Comparison of ENCODE assay signal across 23 cellular contexts in the genomic region with DNA sequence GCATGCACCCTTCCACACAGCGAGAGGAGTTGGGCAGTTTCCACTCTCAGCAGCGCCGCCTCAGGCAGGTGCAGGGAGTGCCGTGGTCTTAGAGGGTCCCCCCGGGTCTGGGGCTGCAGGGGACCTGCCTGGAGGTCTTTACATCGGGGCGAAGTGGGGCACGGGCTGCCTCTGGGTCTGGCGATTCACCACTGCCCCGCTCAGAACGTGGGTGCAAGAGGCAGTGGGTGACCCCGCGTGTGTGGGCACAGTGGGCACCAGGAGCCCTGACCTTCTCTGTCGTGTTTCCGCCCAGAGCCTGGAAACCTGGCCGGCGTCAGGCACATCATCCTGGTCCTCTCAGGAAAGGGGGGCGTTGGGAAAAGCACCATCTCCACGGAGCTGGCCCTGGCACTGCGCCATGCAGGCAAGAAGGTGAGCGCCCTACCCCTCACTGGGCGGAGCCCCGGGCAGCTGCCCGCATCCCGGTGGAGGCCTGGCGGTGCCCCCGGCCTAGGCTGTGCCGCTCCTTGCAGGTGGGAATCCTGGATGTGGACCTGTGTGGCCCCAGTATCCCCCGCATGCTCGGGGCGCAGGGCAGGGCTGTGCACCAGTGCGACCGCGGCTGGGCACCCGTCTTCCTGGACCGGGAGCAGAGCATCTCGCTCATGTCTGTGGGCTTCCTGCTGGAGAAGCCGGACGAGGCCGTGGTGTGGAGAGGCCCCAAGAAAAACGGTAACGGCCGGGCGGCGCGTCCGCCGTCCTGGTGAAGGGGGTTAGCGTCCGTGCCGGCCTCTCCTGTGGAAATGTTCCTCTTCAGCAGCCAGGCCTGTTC. TPM values are rescaled to one million over a fixed set of nuclear protein-coding genes. Genes with fewer than 3 reads are reported as not detected.
DNase-seq lines count a peak whose midpoint lies in the region; ATAC-seq and TF ChIP-seq lines count a peak whose summit lies in the region.
"Had no signal": no experiment of that assay in that cellular context is flagged by ENCODE, and none has a peak within 500 bp of the region (broad histone marks: within the 10 kb centered on the region; RNA-seq: fewer than 3 reads in every experiment).

No MANE protein-coding gene starts in this region.

- H3K27me3 ChIP-seq in adrenal gland (no peaks in the 10 kb centered on the region), right cardiac atrium (ENCODE audit: control insufficient read depth, insufficient read depth) (no peaks in the 10 kb centered on the region), upper lobe of right lung (no peaks in the 10 kb centered on the region)
- H3K27me3 ChIP-seq: tibial artery had no signal

- H3K27ac Mint-ChIP-seq in activated naive CD8-positive, alpha-beta T cell treated with anti-CD3 and anti-CD28 coated beads for 36 hours = no peak overlapping the region
- no peak overlapping the region for H3K27ac Mint-ChIP-seq in activated naive CD8-positive, alpha-beta T cell treated with anti-CD3 and anti-CD28 coated beads, Interleukin-2, amount 50 U/mL, for 24 hours
- H3K27ac Mint-ChIP-seq: activated CD8-positive, alpha-beta T cell treated with anti-CD3 and anti-CD28 coated beads, Interleukin-2, amount 10 ng/mL, durations not matched to agents 7 days and 5 days; activated T-helper 1 cell treated with anti-CD3 and anti-CD28 coated beads, Interleukin-12 subunit alpha, Interleukin-12 subunit beta, Interleukin-2, Interleukin-4 antibody, amounts not matched to agents 30 ng/mL and 10 ng/mL and 1 ng/mL, durations not matched to agents 14 hours and 24 hours and 36 hours; immature natural killer cell; T-cell had no signal

- no peak for ATAC-seq in activated naive CD8-positive, alpha-beta T cell treated with anti-CD3 and anti-CD28 coated beads, Interleukin-2, amount 50 U/mL, for 24 hours
- ATAC-seq in right cardiac atrium (no peak), upper lobe of right lung (no peak), HG03565 (IDR thresholded peaks at IDR 0.05; ENCODE audit: unreplicated experiment) (no peak)
- ATAC-seq: activated CD8-positive, alpha-beta T cell treated with anti-CD3 and anti-CD28 coated beads, Interleukin-2, amount 10 ng/mL, durations not matched to agents 7 days and 5 days; psoas muscle; T-cell had no signal

- no peak overlapping the region for H3K27ac ChIP-seq in adrenal gland
- no peak overlapping the region for H3K27ac ChIP-seq in right cardiac atrium (ENCODE audit: low read length)
- no peak overlapping the region for H3K27ac ChIP-seq in upper lobe of right lung
- H3K27ac ChIP-seq: psoas muscle, tibial artery had no signal

- H3K4me1 ChIP-seq in adrenal gland (replicated peaks in 1 of 2) = peaks cover 4% of the 10 kb centered on the region in 2 donors
- H3K4me1 ChIP-seq in right cardiac atrium (ENCODE audit: control insufficient read depth, insufficient read depth, low read length) = no peaks in the 10 kb centered on the region
- peaks cover 10% of the 10 kb centered on the region for H3K4me1 ChIP-seq in upper lobe of right lung

- TF ChIP-seq CTCF in adrenal gland (IDR thresholded peaks at IDR 0.05) (no peak), upper lobe of right lung (IDR thresholded peaks at IDR 0.05) (no peak)

- peak overlapping the region; percentile 32 for H3K4me3 Mint-ChIP-seq in activated naive CD8-positive, alpha-beta T cell treated with anti-CD3 and anti-CD28 coated beads for 36 hours
- no peak overlapping the region for H3K4me3 Mint-ChIP-seq in activated naive CD8-positive, alpha-beta T cell treated with anti-CD3 and anti-CD28 coated beads, Interleukin-2, amount 50 U/mL, for 24 hours
- H3K4me3 Mint-ChIP-seq: activated CD8-positive, alpha-beta T cell treated with anti-CD3 and anti-CD28 coated beads, Interleukin-2, amount 10 ng/mL, durations not matched to agents 7 days and 5 days; activated T-helper 1 cell treated with anti-CD3 and anti-CD28 coated beads, Interleukin-12 subunit alpha, Interleukin-12 subunit beta, Interleukin-2, Interleukin-4 antibody, amounts not matched to agents 30 ng/mL and 10 ng/mL and 1 ng/mL, durations not matched to agents 14 hours and 24 hours and 36 hours; immature natural killer cell had no signal

- peaks cover 10% of the 10 kb centered on the region for H3K36me3 Mint-ChIP-seq in activated naive CD8-positive, alpha-beta T cell treated with anti-CD3 and anti-CD28 coated beads for 36 hours
- peaks cover 4% of the 10 kb centered on the region for H3K36me3 Mint-ChIP-seq in activated naive CD8-positive, alpha-beta T cell treated with anti-CD3 and anti-CD28 coated beads, Interleukin-2, amount 50 U/mL, for 24 hours (ENCODE audit: low read depth)

- H3K9me3 Mint-ChIP-seq in activated naive CD8-positive, alpha-beta T cell treated with anti-CD3 and anti-CD28 coated beads for 36 hours = no peaks in the 10 kb centered on the region
- no peaks in the 10 kb centered on the region for H3K9me3 Mint-ChIP-seq in activated naive CD8-positive, alpha-beta T cell treated with anti-CD3 and anti-CD28 coated beads, Interleukin-2, amount 50 U/mL, for 24 hours
- H3K9me3 Mint-ChIP-seq: activated T-helper 1 cell treated with anti-CD3 and anti-CD28 coated beads, Interleukin-12 subunit alpha, Interleukin-12 subunit beta, Interleukin-2, Interleukin-4 antibody, amounts not matched to agents 30 ng/mL and 10 ng/mL and 1 ng/mL, durations not matched to agents 14 hours and 24 hours and 36 hours; immature natural killer cell; naive B cell; T-cell had no signal

- H3K4me3 ChIP-seq in adrenal gland (no peak overlapping the region), right cardiac atrium (ENCODE audit: low read length) (no peak overlapping the region), upper lobe of right lung (no peak overlapping the region)
- H3K4me3 ChIP-seq: psoas muscle, tibial artery had no signal

- peaks cover 0 to 32% of the 10 kb centered on the region in 2 donors for H3K36me3 ChIP-seq in adrenal gland (replicated peaks in 1 of 2)
- peaks cover 29% of the 10 kb centered on the region for H3K36me3 ChIP-seq in upper lobe of right lung

- no peaks in the 10 kb centered on the region for H3K27me3 Mint-ChIP-seq in activated naive CD8-positive, alpha-beta T cell treated with anti-CD3 and anti-CD28 coated beads for 36 hours
- peaks cover 3% of the 10 kb centered on the region for H3K27me3 Mint-ChIP-seq in activated naive CD8-positive, alpha-beta T cell treated with anti-CD3 and anti-CD28 coated beads, Interleukin-2, amount 50 U/mL, for 24 hours
- H3K27me3 Mint-ChIP-seq: naive B cell, T-cell had no signal

- H3K9me3 ChIP-seq in adrenal gland (replicated peaks in 1 of 3) (no peaks in the 10 kb centered on the region), right cardiac atrium (ENCODE audit: control insufficient read depth, low read length) (no peaks in the 10 kb centered on the region), upper lobe of right lung (no peaks in the 10 kb centered on the region)
- H3K9me3 ChIP-seq: psoas muscle, tibial artery had no signal

- TF ChIP-seq POLR2A in adrenal gland (IDR thresholded peaks at IDR 0.05) = no peak

- WGBS in adrenal gland, 4 donors = 86 to 91% (median 89%) methylated on average over 11 to 51 of the region's 51 CpGs
- WGBS in right cardiac atrium = 88% methylated on average over 51 of the region's 51 CpGs

- DNase-seq in activated naive CD8-positive, alpha-beta T cell treated with anti-CD3 and anti-CD28 coated beads for 36 hours = no peak
- no peak for DNase-seq in activated naive CD8-positive, alpha-beta T cell treated with anti-CD3 and anti-CD28 coated beads, Interleukin-2, amount 50 U/mL, for 24 hours
- DNase-seq in adrenal gland (peak in 5 of 7 donors; percentile 11 to 53 (median 24)), right cardiac atrium (peak; percentile 30 to 67 (median 54)), upper lobe of right lung (peak; percentile 63), NCI-H69 (lab: John Stamatoyannopoulos, UW) (no peak), AG08395 (ENCODE audit: low spot score) (no peak)
- DNase-seq: ACHN; activated CD8-positive, alpha-beta T cell treated with anti-CD3 and anti-CD28 coated beads, Interleukin-2, amount 10 ng/mL, durations not matched to agents 7 days and 5 days; central memory CD4-positive, alpha-beta T cell; effector memory CD4-positive, alpha-beta T cell; GOT3; immature natural killer cell; naive B cell; NCI-H187 treated with DMSO at 0.1 percent for 48 hours; NCI-H446; SHP77; T-cell had no signal

- H3K4me1 Mint-ChIP-seq in activated naive CD8-positive, alpha-beta T cell treated with anti-CD3 and anti-CD28 coated beads for 36 hours = peaks cover 10% of the 10 kb centered on the region
- peaks cover 22% of the 10 kb centered on the region for H3K4me1 Mint-ChIP-seq in activated naive CD8-positive, alpha-beta T cell treated with anti-CD3 and anti-CD28 coated beads, Interleukin-2, amount 50 U/mL, for 24 hours

- intact Hi-C loops in adrenal gland (cut with DNase I) = no loop called here
- intact Hi-C loops in right cardiac atrium (cut with DNase I) = no loop called here
- intact Hi-C loops in upper lobe of right lung (cut with DNase I) = no loop called here

RNA-seq across cellular contexts. Expression of gene NUBP2, which starts 3.7 kb away (rescaled TPM):
- total RNA-seq in activated naive CD8-positive, alpha-beta T cell treated with anti-CD3 and anti-CD28 coated beads for 36 hours = 10 to 100 TPM; 63.6 to 64.2 TPM
- total RNA-seq in adrenal gland (100 to 1,000 TPM in 4 of 8 donors, 10 to 100 TPM in 4; 51.3 to 252 (median 90.7) TPM), right cardiac atrium (10 to 100 TPM; 33.1 to 39.1 (median 35.9) TPM), upper lobe of right lung (38.9 TPM)
- polyA plus RNA-seq in adrenal gland (10 to 100 TPM in 2 of 3 donors, 1 to 10 TPM in 1; 3.0 to 84.8 (median 78.6) TPM), right cardiac atrium (45.3 TPM)

RNA-seq across cellular contexts. Expression of gene SPSB3, which starts 4.1 kb away (rescaled TPM):
- total RNA-seq in activated naive CD8-positive, alpha-beta T cell treated with anti-CD3 and anti-CD28 coated beads for 36 hours = 10 to 100 TPM; 12.3 to 12.8 TPM
- 100 to 1,000 TPM in 5 of 8 donors, 10 to 100 TPM in 3; 47.7 to 158 (median 107) TPM for total RNA-seq in adrenal gland
- 100 to 1,000 TPM in 2 of 3 donors, 1 to 10 TPM in 1; 8.3 to 297 (median 238) TPM for polyA plus RNA-seq in adrenal gland
- 10 to 100 TPM; 24.5 to 41.3 (median 34.1) TPM for total RNA-seq in right cardiac atrium
- polyA plus RNA-seq in right cardiac atrium = 51.8 TPM
- total RNA-seq in upper lobe of right lung = 43.0 TPM

RNA-seq across cellular contexts. Expression of gene IGFALS, which starts 7.1 kb away (rescaled TPM):
- not detected for total RNA-seq in activated naive CD8-positive, alpha-beta T cell treated with anti-CD3 and anti-CD28 coated beads for 36 hours
- 1 to 10 TPM in 1 of 8 donors, under 1 TPM in 6, not detected in 1; 0.11 to 3.9 (median 0.19) TPM for total RNA-seq in adrenal gland
- under 1 TPM in 2 of 3 donors, not detected in 1; 0.67 to 0.97 TPM for polyA plus RNA-seq in adrenal gland
- not detected for total RNA-seq in right cardiac atrium
- 0.05 TPM for polyA plus RNA-seq in right cardiac atrium
- 2.5 TPM for total RNA-seq in upper lobe of right lung
- total RNA-seq: activated T-helper 1 cell treated with anti-CD3 and anti-CD28 coated beads, Interleukin-12 subunit alpha, Interleukin-12 subunit beta, Interleukin-2, Interleukin-4 antibody, amounts not matched to agents 30 ng/mL and 10 ng/mL and 1 ng/mL, durations not matched to agents 14 hours and 24 hours and 36 hours; fibroblast of lung had no signal
- polyA plus RNA-seq: fibroblast of lung, immature natural killer cell had no signal

RNA-seq across cellular contexts. Expression of gene MRPS34, which starts 13.5 kb away (rescaled TPM):
- total RNA-seq in activated naive CD8-positive, alpha-beta T cell treated with anti-CD3 and anti-CD28 coated beads for 36 hours = 100 to 1,000 TPM; 187 to 190 TPM
- 100 to 1,000 TPM; 138 to 226 (median 154) TPM for total RNA-seq in adrenal gland
- polyA plus RNA-seq in adrenal gland = 100 to 1,000 TPM in 1 of 3 donors, 10 to 100 TPM in 2; 84.3 to 113 (median 95.6) TPM
- total RNA-seq in right cardiac atrium = 10 to 100 TPM; 53.3 to 80.0 (median 69.1) TPM
- polyA plus RNA-seq in right cardiac atrium = 91.4 TPM
- 62.7 TPM for total RNA-seq in upper lobe of right lung

RNA-seq across cellular contexts. Expression of gene EME2, which starts 13.8 kb away (rescaled TPM):
- 10 to 100 TPM; 17.2 to 20.1 TPM for total RNA-seq in activated naive CD8-positive, alpha-beta T cell treated with anti-CD3 and anti-CD28 coated beads for 36 hours
- 10 to 100 TPM in 5 of 8 donors, 1 to 10 TPM in 3; 5.7 to 30.6 (median 19.2) TPM for total RNA-seq in adrenal gland
- polyA plus RNA-seq in adrenal gland = 10 to 100 TPM in 2 of 3 donors, 1 to 10 TPM in 1; 1.8 to 90.7 (median 38.0) TPM
- 10 to 100 TPM in 2 of 4 donors, 1 to 10 TPM in 2; 8.1 to 11.3 (median 9.8) TPM for total RNA-seq in right cardiac atrium
- polyA plus RNA-seq in right cardiac atrium = 6.3 TPM
- 19.2 TPM for total RNA-seq in upper lobe of right lung

Comparison
In these comparisons a context has a peak if more than half of its experiments do, and no peak if none do; other contexts are left out.
1. DNase-seq: peak in adrenal gland (5 of 7), right cardiac atrium (3 of 3) and upper lobe of right lung (single experiment); none in activated naive CD8-positive, alpha-beta T cell treated with anti-CD3 and anti-CD28 coated beads for 36 hours (single experiment), activated naive CD8-positive, alpha-beta T cell treated with anti-CD3 and anti-CD28 coated beads, Interleukin-2, amount 50 U/mL, for 24 hours (single experiment), NCI-H69 (single experiment) and AG08395 (single experiment).